In genomic region chr6:75747985-75748742, GRCh38 we compare ENCODE assay signal across 1 cellular context.
TF ChIP-seq lines count a peak whose summit lies in the region.

No MANE protein-coding gene starts in this region.

TF ChIP-seq in GM23338, 12 proteins besides CTCF, POLR2A, EP300 and RAD21 (continued from another document):
- TF ChIP-seq ZNF462 (CRISPR knock-in tag; IDR thresholded peaks at IDR 0.05): no peak
